In genomic region chr13:50697746-50698526, GRCh38 we compare ENCODE assay signal across 19 cellular contexts.
DNase-seq lines count a peak whose midpoint lies in the region; ATAC-seq, FAIRE-seq and TF ChIP-seq lines count a peak whose summit lies in the region.
"Had no signal": no experiment of that assay in that cellular context is flagged by ENCODE, and none has a peak within 500 bp of the region (broad histone marks: within the 10 kb centered on the region; RNA-seq: fewer than 3 reads in every experiment).

No MANE protein-coding gene starts in this region.

- POLR2A ChIA-PET in endothelial cell of umbilical vein (lab: Charles Lee), result no interaction called here

- no peaks in the 10 kb centered on the region for H3K79me2 ChIP-seq in endothelial cell of umbilical vein (ENCODE audit: control insufficient read depth, insufficient read depth, low read length)

- H3K4me1 ChIP-seq in heart right ventricle, result peaks cover 6 to 73% (median 44%) of the 10 kb centered on the region in 9 donors
- H3K4me1 ChIP-seq in endothelial cell of umbilical vein (ENCODE audit: control insufficient read depth, extremely low read depth, insufficient read depth, low read length), result peaks cover 28% of the 10 kb centered on the region
- H3K4me1 ChIP-seq in upper lobe of right lung, result peaks cover 6% of the 10 kb centered on the region
- peaks cover 0 to 4% of the 10 kb centered on the region in 2 donors for H3K4me1 ChIP-seq in small intestine (ENCODE audit: control insufficient read depth in 2 of 2, insufficient read depth in 1 of 2, low read depth in 1 of 2, low read length in 1 of 2)
- H3K4me1 ChIP-seq: ascending aorta had no signal

- no peak for TF ChIP-seq POLR2A in endothelial cell of umbilical vein (IDR thresholded peaks at IDR 0.05; ENCODE audit: low read depth, low read length)

- DNase-seq in heart right ventricle, result no peak
- DNase-seq in Right ventricle myocardium inferior (ENCODE audit: missing footprints), result no peak
- DNase-seq in NCI-H69 (lab: John Stamatoyannopoulos, UW), result peak; percentile 84
- peak; percentile 57 for DNase-seq in endothelial cell of umbilical vein (ENCODE audit: low read depth, low spot score)
- DNase-seq in upper lobe of right lung, result no peak
- DNase-seq in LoVo (ENCODE audit: low spot score), result no peak
- DNase-seq in cerebellar cortex (ENCODE audit: low spot score), result no peak
- no peak for DNase-seq in small intestine
- DNase-seq: activated CD4-positive, CD25-positive, alpha-beta regulatory T cell treated with anti-CD3 and anti-CD28 coated beads, Interleukin-2, amount 50 U/mL, for 72 hours; H7; NCI-H1694; stimulated activated CD4-positive, alpha-beta T cell treated with anti-CD3 and anti-CD28 coated beads, Interleukin-4, amount 100 ng/mL, for 1 hour; stomach; T-helper 9 cell had no signal

- WGBS in heart right ventricle, 2 donors, result 19 to 32% methylated on average over 4 of the region's 4 CpGs
- WGBS in small intestine, 3 donors, result 44 to 61% (median 49%) methylated on average over 4 of the region's 4 CpGs

- no peaks in the 10 kb centered on the region for H3K36me3 ChIP-seq in heart right ventricle
- H3K36me3 ChIP-seq in endothelial cell of umbilical vein (ENCODE audit: control insufficient read depth in 2 of 2, extremely low read depth in 1 of 2, insufficient read depth in 2 of 2, low read length in 2 of 2), result no peaks in the 10 kb centered on the region
- no peaks in the 10 kb centered on the region for H3K36me3 ChIP-seq in upper lobe of right lung
- no peaks in the 10 kb centered on the region for H3K36me3 ChIP-seq in small intestine (ENCODE audit: control insufficient read depth in 2 of 2, insufficient read depth in 2 of 2, low read length in 2 of 2)
- H3K36me3 ChIP-seq: ascending aorta, stomach had no signal

- intact Hi-C loops in heart right ventricle (cut with DNase I), result loop anchor here in 2 of 10 donors (5.0 to 10.0 kb wide), 3 partner anchors 101 to 573 kb away; no protein-coding TSS in a partner anchor
- intact Hi-C loops in Right ventricle myocardium inferior (cut with DNase I), result loop anchor here (5.0 kb wide), 1 partner anchor 171 kb away; no protein-coding TSS in a partner anchor
- intact Hi-C loops in endothelial cell of umbilical vein (cut with micrococcal nuclease), result no loop called here
- intact Hi-C loops in upper lobe of right lung (cut with DNase I), result no loop called here

- H3K4me2 ChIP-seq in endothelial cell of umbilical vein (ENCODE audit: insufficient read depth, low read length), result peak overlapping the region; percentile 71

- FAIRE-seq in endothelial cell of umbilical vein (lab: Jason Lieb, UNC), result peak; percentile 83
- FAIRE-seq in small intestine (lab: Jason Lieb, UNC), result no peak
- FAIRE-seq: GM12892, islet of Langerhans had no signal

- TF ChIP-seq CTCF in heart right ventricle (IDR thresholded peaks at IDR 0.05), result no peak
- no peak for TF ChIP-seq CTCF in endothelial cell of umbilical vein (IDR thresholded peaks at IDR 0.05; ENCODE audit: extremely low read depth in 1 of 2, insufficient read depth in 1 of 2, low read depth in 1 of 2, low read length in 2 of 2)
- no peak for TF ChIP-seq CTCF in upper lobe of right lung (IDR thresholded peaks at IDR 0.05)

- H3K9me1 ChIP-seq in endothelial cell of umbilical vein (replicated peaks; ENCODE audit: control insufficient read depth, extremely low read depth, insufficient read depth, low read length), result no peaks in the 10 kb centered on the region

- H3K27ac ChIP-seq in heart right ventricle (peak overlapping the region in 9 of 10 donors; percentile 25 to 81 (median 67)), endothelial cell of umbilical vein (ENCODE audit: insufficient read depth, low read depth, low read length) (peak overlapping the region; percentile 19), upper lobe of right lung (no peak overlapping the region), small intestine (ENCODE audit: low read depth in 1 of 2, low read length in 1 of 2) (no peak overlapping the region)
- H3K27ac ChIP-seq: ascending aorta, C4-2B, stomach had no signal

- H4K20me1 ChIP-seq in endothelial cell of umbilical vein (replicated peaks; ENCODE audit: control insufficient read depth, extremely low read depth, insufficient read depth, low read length), result no peaks in the 10 kb centered on the region

- peak overlapping the region; percentile 21 for H3K9ac ChIP-seq in endothelial cell of umbilical vein (replicated peaks; ENCODE audit: extremely low read depth, insufficient read depth, low read length)

- no peaks in the 10 kb centered on the region for H3K9me3 ChIP-seq in heart right ventricle
- H3K9me3 ChIP-seq in endothelial cell of umbilical vein (replicated peaks; ENCODE audit: control insufficient read depth, insufficient read depth, low read length), result no peaks in the 10 kb centered on the region
- H3K9me3 ChIP-seq in upper lobe of right lung, result no peaks in the 10 kb centered on the region
- no peaks in the 10 kb centered on the region for H3K9me3 ChIP-seq in small intestine (ENCODE audit: control insufficient read depth, low read depth)
- H3K9me3 ChIP-seq: ascending aorta, stomach had no signal

- H3K4me3 ChIP-seq in heart right ventricle, result no peak overlapping the region
- H3K4me3 ChIP-seq in endothelial cell of umbilical vein (replicated peaks in 1 of 3; ENCODE audit: insufficient read depth in 1 of 3, low read depth in 1 of 3, low read length in 3 of 3), result peak overlapping the region in 1 of 3 experiments; percentile 23
- H3K4me3 ChIP-seq in upper lobe of right lung, result no peak overlapping the region
- no peak overlapping the region for H3K4me3 ChIP-seq in small intestine (ENCODE audit: low read depth in 1 of 2, low read length in 2 of 2)
- H3K4me3 ChIP-seq: ascending aorta, skin epidermis, stomach had no signal

- dilution Hi-C loops in endothelial cell of umbilical vein (cut with MboI; ENCODE audit: extremely low pct_ligation_motif_present, low sequenced_read_pairs), result no loop called here

- peak overlapping the region; percentile 15 for H2AFZ ChIP-seq in endothelial cell of umbilical vein (ENCODE audit: low read depth, low read length)

- ATAC-seq in heart right ventricle (peak in 6 of 8 donors; percentile 14 to 51 (median 36)), Right ventricle myocardium inferior (no peak), upper lobe of right lung (peak; percentile 63)

- no TSS peak for BruUV-seq in endothelial cell of umbilical vein (replicated peaks; lab: Mats Ljungman, UMichigan)

- H3K27me3 ChIP-seq in heart right ventricle (no peaks in the 10 kb centered on the region), endothelial cell of umbilical vein (ENCODE audit: control insufficient read depth in 2 of 2, insufficient read depth in 2 of 2, low read length in 2 of 2) (no peaks in the 10 kb centered on the region), upper lobe of right lung (no peaks in the 10 kb centered on the region), small intestine (ENCODE audit: control insufficient read depth in 2 of 2, insufficient read depth in 2 of 2, low read length in 2 of 2) (no peaks in the 10 kb centered on the region)
- H3K27me3 ChIP-seq: ascending aorta, stomach had no signal

- CTCF ChIA-PET in endothelial cell of umbilical vein (lab: Charles Lee), result interaction anchor here (0.6 to 1.5 kb wide), 5 partner anchors 13 to 722 kb away, joined by 3 to 5 read pairs (median 3); no protein-coding TSS in a partner anchor

TF ChIP-seq in endothelial cell of umbilical vein, 7 proteins besides CTCF, POLR2A, EP300 and RAD21:
- no peak for TF ChIP-seq FOS (IDR thresholded peaks at IDR 0.05; ENCODE audit: borderline replicate concordance, insufficient read depth, low read length)
- no peak for TF ChIP-seq JUN (IDR thresholded peaks at IDR 0.05; ENCODE audit: borderline replicate concordance, insufficient read depth, insufficient read length, low read depth)
- TF ChIP-seq POLR2AphosphoS5 (IDR thresholded peaks at IDR 0.05; ENCODE audit: insufficient read depth, low read depth, low read length), result no peak
- peak; percentile 14 for TF ChIP-seq GATA2 (IDR thresholded peaks at IDR 0.05; ENCODE audit: insufficient read depth, insufficient read length, low read depth, low read length)
- no peak for TF ChIP-seq EZH2 (IDR thresholded peaks at IDR 0.05; ENCODE audit: borderline replicate concordance, low read depth, low read length, severe bottlenecking)
- TF ChIP-seq MAX (IDR thresholded peaks at IDR 0.05; ENCODE audit: insufficient read depth, insufficient read length), result no peak
- no peak for TF ChIP-seq MYC (IDR thresholded peaks at IDR 0.05; ENCODE audit: low read depth, low read length)

Comparison
In these comparisons a context has a peak if more than half of its experiments do, and no peak if none do; other contexts are left out.
1. DNase-seq: peak in NCI-H69 (single experiment) and endothelial cell of umbilical vein (single experiment); none in heart right ventricle (0 of 2), Right ventricle myocardium inferior (single experiment), upper lobe of right lung (single experiment), LoVo (single experiment), cerebellar cortex (single experiment) and small intestine (single experiment).
2. H3K27ac ChIP-seq: peak in heart right ventricle (9 of 10) and endothelial cell of umbilical vein (single experiment); none in upper lobe of right lung (single experiment) and small intestine (0 of 2).